9 cellular contexts compared by ENCODE assay signal in genomic region chr14:23121401-23121800, GRCh38. TPM values are rescaled to one million over a fixed set of nuclear protein-coding genes. Genes with fewer than 3 reads are reported as not detected.
DNase-seq lines count a peak whose midpoint lies in the region; ATAC-seq and TF ChIP-seq lines count a peak whose summit lies in the region.
"Had no signal": no experiment of that assay in that cellular context is flagged by ENCODE, and none has a peak within 500 bp of the region (broad histone marks: within the 10 kb centered on the region; RNA-seq: fewer than 3 reads in every experiment).

No MANE protein-coding gene starts in this region.

- H3K4me1 ChIP-seq in vagina = peaks cover 23% of the 10 kb centered on the region

- peaks cover 28% of the 10 kb centered on the region for H3K4me1 Mint-ChIP-seq in activated naive CD8-positive, alpha-beta T cell treated with anti-CD3 and anti-CD28 coated beads, Interleukin-2, amount 10 ng/mL, durations not matched to agents 7 days and 5 days

- POLR2A ChIA-PET in activated naive CD8-positive, alpha-beta T cell treated with anti-CD3 and anti-CD28 coated beads, Interleukin-2, amount 10 ng/mL, durations not matched to agents 7 days and 5 days (lab: Charles Lee) = interaction anchor here (0.6 to 4.2 kb wide), 6 partner anchors 26 to 180 kb away, joined by 3 to 42 read pairs (median 13); partner anchors contain the start of genes ACIN1, C14orf119, PPP1R3E and SLC7A8

- H3K9me3 ChIP-seq in vagina = no peaks in the 10 kb centered on the region

- no peak for TF ChIP-seq CTCF in vagina (IDR thresholded peaks at IDR 0.05)

- H3K36me3 ChIP-seq in vagina = no peaks in the 10 kb centered on the region

- H3K27ac ChIP-seq in layer of hippocampus (ENCODE audit: low read depth, low read length) (peak overlapping the region; percentile 42), vagina (peak overlapping the region; percentile 68)

- no peaks in the 10 kb centered on the region for H3K9me3 Mint-ChIP-seq in activated naive CD8-positive, alpha-beta T cell treated with anti-CD3 and anti-CD28 coated beads, Interleukin-2, amount 10 ng/mL, durations not matched to agents 7 days and 5 days

- H3K27me3 ChIP-seq in layer of hippocampus (ENCODE audit: control insufficient read depth, insufficient read depth, low read length) (no peaks in the 10 kb centered on the region), vagina (no peaks in the 10 kb centered on the region)

- TF ChIP-seq POLR2A in vagina (IDR thresholded peaks at IDR 0.05) = no peak

- no peaks in the 10 kb centered on the region for H3K36me3 Mint-ChIP-seq in activated naive CD8-positive, alpha-beta T cell treated with anti-CD3 and anti-CD28 coated beads, Interleukin-2, amount 10 ng/mL, durations not matched to agents 7 days and 5 days

- H3K27me3 Mint-ChIP-seq in activated naive CD8-positive, alpha-beta T cell treated with anti-CD3 and anti-CD28 coated beads, Interleukin-2, amount 10 ng/mL, durations not matched to agents 7 days and 5 days = no peaks in the 10 kb centered on the region

- H3K27ac Mint-ChIP-seq in activated naive CD8-positive, alpha-beta T cell treated with anti-CD3 and anti-CD28 coated beads, Interleukin-2, amount 10 ng/mL, durations not matched to agents 7 days and 5 days = peak overlapping the region; percentile 96

- DNase-seq in AG20443 (ENCODE audit: low spot score) (peak; percentile 74), vagina (ENCODE audit: extremely low spot score in 2 of 2) (no peak), NCI-H1436 (lab: John Stamatoyannopoulos, UW) (no peak)
- DNase-seq in activated naive CD8-positive, alpha-beta T cell treated with anti-CD3 and anti-CD28 coated beads, Interleukin-2, amount 10 ng/mL, durations not matched to agents 7 days and 5 days = no peak

- ATAC-seq in GM21576 (IDR thresholded peaks at IDR 0.05; ENCODE audit: unreplicated experiment) (peak; percentile 45), HG03565 (IDR thresholded peaks at IDR 0.05; ENCODE audit: unreplicated experiment) (no peak), GM18873 (IDR thresholded peaks at IDR 0.05; ENCODE audit: low FRiP score, unreplicated experiment) (no peak)
- ATAC-seq in activated naive CD8-positive, alpha-beta T cell treated with anti-CD3 and anti-CD28 coated beads, Interleukin-2, amount 10 ng/mL, durations not matched to agents 7 days and 5 days (ENCODE audit: low read depth) = no peak

- peak overlapping the region; percentile 65 for H3K4me3 Mint-ChIP-seq in activated naive CD8-positive, alpha-beta T cell treated with anti-CD3 and anti-CD28 coated beads, Interleukin-2, amount 10 ng/mL, durations not matched to agents 7 days and 5 days

- intact Hi-C loops in vagina (cut with DNase I) = loop anchor here (2.0 kb wide), 1 partner anchor 65 kb away; no protein-coding TSS in a partner anchor

- H3K4me3 ChIP-seq in vagina = no peak overlapping the region

RNA-seq across cellular contexts. Expression of gene CEBPE, which starts 2.3 kb away (rescaled TPM):
- 1 to 10 TPM; 1.8 to 2.1 TPM for total RNA-seq in activated naive CD8-positive, alpha-beta T cell treated with anti-CD3 and anti-CD28 coated beads, Interleukin-2, amount 10 ng/mL, durations not matched to agents 7 days and 5 days
- not detected for total RNA-seq in vagina

RNA-seq across cellular contexts. Expression of gene CIROP, which starts 16.6 kb away (rescaled TPM):
- total RNA-seq in activated naive CD8-positive, alpha-beta T cell treated with anti-CD3 and anti-CD28 coated beads, Interleukin-2, amount 10 ng/mL, durations not matched to agents 7 days and 5 days = not detected
- not detected for total RNA-seq in vagina
- total RNA-seq: activated CD8-positive, alpha-beta memory T cell treated with anti-CD3 and anti-CD28 coated beads for 36 hours had no signal

RNA-seq across cellular contexts. Expression of gene C14orf119, which starts 26.1 kb away (rescaled TPM):
- 10 to 100 TPM; 46.6 to 47.4 TPM for total RNA-seq in activated naive CD8-positive, alpha-beta T cell treated with anti-CD3 and anti-CD28 coated beads, Interleukin-2, amount 10 ng/mL, durations not matched to agents 7 days and 5 days
- 13.8 TPM for total RNA-seq in vagina

RNA-seq across cellular contexts. Expression of gene ACIN1, which starts 26.5 kb away (rescaled TPM):
- total RNA-seq in activated naive CD8-positive, alpha-beta T cell treated with anti-CD3 and anti-CD28 coated beads, Interleukin-2, amount 10 ng/mL, durations not matched to agents 7 days and 5 days = 100 to 1,000 TPM; 212 to 214 TPM
- 121 TPM for total RNA-seq in vagina
